Comparison of ENCODE assay signal across 15 cellular contexts in genomic region chr14:104386281-104386841, GRCh38.
A peak's percentile ranks its signal among the peaks of the same experiment; 100 is the strongest.
DNase-seq lines count a peak whose midpoint lies in the region; ATAC-seq and TF ChIP-seq lines count a peak whose summit lies in the region.
"Had no signal": no experiment of that assay in that cellular context is flagged by ENCODE, and none has a peak within 500 bp of the region (broad histone marks: within the 10 kb centered on the region; RNA-seq: fewer than 3 reads in every experiment).

No MANE protein-coding gene starts in this region.

- DNase-seq in SK-N-SH (peak; percentile 36), GM13976 (ENCODE audit: low spot score) (peak; percentile 47), endodermal cell (peak; percentile 34), progenitor cell of endocrine pancreas (ENCODE audit: low spot score, unreplicated experiment) (no peak)
- DNase-seq: cortex of kidney; IMR-90; NCI-H1105 treated with DMSO at 0.1 percent for 48 hours; psoas muscle; stimulated activated CD4-positive, alpha-beta T cell treated with anti-CD3 and anti-CD28 coated beads, Interleukin-4, amount 100 ng/mL, for 1 hour had no signal

- in situ Hi-C loops in GM13976 (cut with MboI; ENCODE audit: low sequenced_read_pairs, unreplicated experiment): no loop called here

- no peaks in the 10 kb centered on the region for H3K9me3 ChIP-seq in SK-N-SH
- H3K9me3 ChIP-seq in endodermal cell (ENCODE audit: control insufficient read depth, low read length): no peaks in the 10 kb centered on the region
- H3K9me3 ChIP-seq: SJCRH30 had no signal

- H3K27me3 Mint-ChIP-seq in endodermal cell (ENCODE audit: insufficient read depth) (peaks cover 2% of the 10 kb centered on the region), progenitor cell of endocrine pancreas (peaks cover 24% of the 10 kb centered on the region)

- H3K27ac Mint-ChIP-seq in endodermal cell (no peak overlapping the region), progenitor cell of endocrine pancreas (no peak overlapping the region)
- H3K27ac Mint-ChIP-seq: stimulated activated effector memory CD8-positive, alpha-beta T cell treated with anti-CD3 and anti-CD28 coated beads, Interleukin-12 subunit alpha, Interleukin-12 subunit beta, amount 100 ng/mL, for 72 hours had no signal

- peaks cover 5% of the 10 kb centered on the region for H3K9me3 Mint-ChIP-seq in endodermal cell
- H3K9me3 Mint-ChIP-seq in progenitor cell of endocrine pancreas (ENCODE audit: low read depth): peaks cover 4% of the 10 kb centered on the region

- H3K9ac ChIP-seq in SK-N-SH (no peak overlapping the region), endodermal cell (ENCODE audit: extremely low read depth, low read length, poor library complexity, severe bottlenecking) (no peak overlapping the region)

- CTCF ChIA-PET in SK-N-SH (lab: Yijun Ruan, JAX): interaction anchor here (1.0 to 1.7 kb wide), 5 partner anchors 12 to 249 kb away, joined by 3 to 6 read pairs (median 3); no protein-coding TSS in a partner anchor

- ATAC-seq in SK-N-SH treated with all-trans-retinoic acid at 6 μM for 48 hours: no peak
- ATAC-seq in HG03280 (IDR thresholded peaks at IDR 0.05; ENCODE audit: unreplicated experiment): no peak
- no peak for ATAC-seq in HG03378 (IDR thresholded peaks at IDR 0.05; ENCODE audit: unreplicated experiment)
- no peak for ATAC-seq in GM18867 (IDR thresholded peaks at IDR 0.05; ENCODE audit: unreplicated experiment)
- ATAC-seq: psoas muscle; stimulated activated effector memory CD8-positive, alpha-beta T cell treated with anti-CD3 and anti-CD28 coated beads, Interleukin-12 subunit alpha, Interleukin-12 subunit beta, amount 100 ng/mL, for 72 hours had no signal

- TF ChIP-seq RAD21 in SK-N-SH (IDR thresholded peaks at IDR 0.05; ENCODE audit: low read length): no peak

- H3K36me3 Mint-ChIP-seq in endodermal cell (ENCODE audit: low read depth) (no peaks in the 10 kb centered on the region), progenitor cell of endocrine pancreas (ENCODE audit: insufficient read depth) (no peaks in the 10 kb centered on the region)
- H3K36me3 Mint-ChIP-seq: stimulated activated effector memory CD8-positive, alpha-beta T cell treated with anti-CD3 and anti-CD28 coated beads, Interleukin-12 subunit alpha, Interleukin-12 subunit beta, amount 100 ng/mL, for 72 hours had no signal

- no peaks in the 10 kb centered on the region for H3K79me2 ChIP-seq in SK-N-SH (ENCODE audit: insufficient read depth)

- H3K4me1 Mint-ChIP-seq in endodermal cell: peaks cover 17% of the 10 kb centered on the region
- H3K4me1 Mint-ChIP-seq in progenitor cell of endocrine pancreas (ENCODE audit: low read depth): no peaks in the 10 kb centered on the region

- H4K20me1 ChIP-seq in SK-N-SH (ENCODE audit: insufficient read depth): no peaks in the 10 kb centered on the region

- H2AFZ ChIP-seq in SK-N-SH (ENCODE audit: low read depth): no peak overlapping the region

- no peaks in the 10 kb centered on the region for H3F3A ChIP-seq in SK-N-SH (replicated peaks; ENCODE audit: insufficient read depth)

- H3K9me2 ChIP-seq in SK-N-SH: no peaks in the 10 kb centered on the region

- no peak overlapping the region for H3K4me2 ChIP-seq in SK-N-SH

- POLR2A ChIA-PET in SK-N-SH (lab: Yijun Ruan, JAX): no interaction called here

- TF ChIP-seq CTCF in SK-N-SH (IDR thresholded peaks at IDR 0.05): no peak
- no peak for TF ChIP-seq CTCF in GM13976 (IDR thresholded peaks at IDR 0.05; ENCODE audit: borderline replicate concordance, control extremely low read depth, extremely low read depth, insufficient read depth, missing control alignments)
- peak; percentile 38 for TF ChIP-seq CTCF in endodermal cell (conservative IDR thresholded peaks at IDR 0.05)
- peak; percentile 42 for TF ChIP-seq CTCF in progenitor cell of endocrine pancreas (IDR thresholded peaks at IDR 0.05; ENCODE audit: unreplicated experiment)

- H3K4me1 ChIP-seq in SK-N-SH (ENCODE audit: control insufficient read depth in 1 of 2, insufficient read depth in 2 of 2, low read depth in 1 of 2, low read length in 1 of 2) (peaks cover 0 to 19% of the 10 kb centered on the region in 2 experiments; a peak in 1 of 4 replicates), endodermal cell (ENCODE audit: control insufficient read depth, insufficient read depth, low read length) (no peaks in the 10 kb centered on the region)
- H3K4me1 ChIP-seq: psoas muscle, SJCRH30 had no signal

- H3K4me3 ChIP-seq in SK-N-SH (ENCODE audit: low read depth in 2 of 2, low read length in 1 of 2) (no peak overlapping the region), endodermal cell (ENCODE audit: low read length) (no peak overlapping the region)
- H3K4me3 ChIP-seq: psoas muscle, SJCRH30 had no signal

- H3K27ac ChIP-seq in SK-N-SH (ENCODE audit: low read depth in 2 of 2, low read length in 1 of 2): no peak overlapping the region
- no peak overlapping the region for H3K27ac ChIP-seq in endodermal cell (ENCODE audit: low read depth, low read length)
- H3K27ac ChIP-seq: psoas muscle, SJCRH30 had no signal

- no peak for TF ChIP-seq EP300 in SK-N-SH (IDR thresholded peaks at IDR 0.05; ENCODE audit: borderline replicate concordance in 1 of 2, low read depth in 1 of 2, low read length in 1 of 2)

- H3K27me3 ChIP-seq in SK-N-SH (ENCODE audit: insufficient read depth): no peaks in the 10 kb centered on the region
- no peaks in the 10 kb centered on the region for H3K27me3 ChIP-seq in endodermal cell (ENCODE audit: control insufficient read depth, insufficient read depth, low read length, poor library complexity, severe bottlenecking)

- no peak overlapping the region for H3K4me3 Mint-ChIP-seq in endodermal cell
- no peak overlapping the region for H3K4me3 Mint-ChIP-seq in progenitor cell of endocrine pancreas (ENCODE audit: low read depth)
- H3K4me3 Mint-ChIP-seq: stimulated activated effector memory CD8-positive, alpha-beta T cell treated with anti-CD3 and anti-CD28 coated beads, Interleukin-12 subunit alpha, Interleukin-12 subunit beta, amount 100 ng/mL, for 72 hours had no signal

- H3K36me3 ChIP-seq in SK-N-SH (replicated peaks in 1 of 2; ENCODE audit: control insufficient read depth in 1 of 2, insufficient read depth in 2 of 2, low read length in 1 of 2) (no peaks in the 10 kb centered on the region), endodermal cell (ENCODE audit: control insufficient read depth, insufficient read depth, low read length) (no peaks in the 10 kb centered on the region)
- H3K36me3 ChIP-seq: SJCRH30 had no signal

- 74% methylated on average over 19 of the region's 24 CpGs for WGBS in SK-N-SH (ENCODE audit: low lambda C conversion rate)
- whole genome bisulfite sequencing in endodermal cell (ENCODE audit: insufficient coverage in 1 of 2, insufficient read length in 1 of 2), 2 experiments: 93 to 95% methylated on average over 7 to 24 of the region's 24 CpGs

TF ChIP-seq in SK-N-SH, 30 proteins besides CTCF, POLR2A, EP300 and RAD21 (continues in another document):
- TF ChIP-seq GABPA (IDR thresholded peaks at IDR 0.05; ENCODE audit: low read depth) (no peak), POLR2AphosphoS5 (IDR thresholded peaks at IDR 0.05; ENCODE audit: low read depth, low read length) (no peak), FOXM1 (IDR thresholded peaks at IDR 0.05; ENCODE audit: low read depth) (no peak), MXI1 (IDR thresholded peaks at IDR 0.05; ENCODE audit: low read depth, low read length) (no peak), TEAD4 (IDR thresholded peaks at IDR 0.05; ENCODE audit: borderline replicate concordance, insufficient read depth) (no peak), RFX5 (IDR thresholded peaks at IDR 0.05; ENCODE audit: low read length) (no peak), ELF1 (IDR thresholded peaks at IDR 0.05) (no peak), MAX (IDR thresholded peaks at IDR 0.05; ENCODE audit: low read depth) (no peak), SIN3A (IDR thresholded peaks at IDR 0.05; ENCODE audit: borderline replicate concordance, low read depth, low read length) (no peak), SMC3 (IDR thresholded peaks at IDR 0.05; ENCODE audit: low read depth, low read length) (no peak)
- TF ChIP-seq, protein P1, sequence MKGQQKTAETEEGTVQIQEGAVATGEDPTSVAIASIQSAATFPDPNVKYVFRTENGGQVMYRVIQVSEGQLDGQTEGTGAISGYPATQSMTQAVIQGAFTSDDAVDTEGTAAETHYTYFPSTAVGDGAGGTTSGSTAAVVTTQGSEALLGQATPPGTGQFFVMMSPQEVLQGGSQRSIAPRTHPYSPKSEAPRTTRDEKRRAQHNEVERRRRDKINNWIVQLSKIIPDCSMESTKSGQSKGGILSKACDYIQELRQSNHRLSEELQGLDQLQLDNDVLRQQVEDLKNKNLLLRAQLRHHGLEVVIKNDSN (IDR thresholded peaks at IDR 0.05; ENCODE audit: borderline replicate concordance, low read depth): no peak

TF ChIP-seq in SK-N-SH treated with all-trans-retinoic acid at 6 μM for 48 hours, 23 proteins besides CTCF, POLR2A, EP300 and RAD21 (continues in another document):
- TF ChIP-seq TOX (CRISPR knock-in tag; IDR thresholded peaks at IDR 0.05; ENCODE audit: borderline replicate concordance) (no peak), CSRNP3 (CRISPR knock-in tag; IDR thresholded peaks at IDR 0.05) (no peak), TCF4 (CRISPR knock-in tag; IDR thresholded peaks at IDR 0.05; ENCODE audit: borderline replicate concordance) (no peak), ZNF565 (CRISPR knock-in tag; conservative IDR thresholded peaks at IDR 0.05; ENCODE audit: low read depth) (no peak), ZNF8 (CRISPR knock-in tag; IDR thresholded peaks at IDR 0.05) (no peak), ISL1 (CRISPR knock-in tag; IDR thresholded peaks at IDR 0.05) (no peak)

Comparison
In these comparisons a context has a peak if more than half of its experiments do, and no peak if none do; other contexts are left out.
1. CTCF ChIP-seq: peak in endodermal cell (single experiment) and progenitor cell of endocrine pancreas (single experiment); none in SK-N-SH (single experiment) and GM13976 (single experiment).